In genomic region chr2:177714704-177715103, GRCh38 we compare ENCODE assay signal across 23 cellular contexts.
"Had no signal": no experiment of that assay in that cellular context is flagged by ENCODE, and none has a peak within 500 bp of the region (broad histone marks: within the 10 kb centered on the region; RNA-seq: fewer than 3 reads in every experiment).

No MANE protein-coding gene starts in this region.

- H3K27me3 ChIP-seq: right atrium auricular region, tibial nerve had no signal

- H3K9me3 ChIP-seq: lower lobe of right lung, prostate gland, right atrium auricular region, tibial nerve had no signal

- ATAC-seq: activated CD4-positive, CD25-positive, alpha-beta regulatory T cell treated with anti-CD3 and anti-CD28 coated beads, Interleukin-2, amount 50 U/mL, for 24 hours; activated naive CD8-positive, alpha-beta T cell treated with anti-CD3 and anti-CD28 coated beads, Interleukin-2, amount 50 U/mL, for 24 hours; activated T-cell treated with anti-CD3 and anti-CD28 coated beads, Interleukin-2, amount 50 U/mL, for 72 hours; esophagus mucosa; left colon; lower lobe of right lung; stimulated activated naive CD8-positive, alpha-beta T cell treated with anti-CD3 and anti-CD28 coated beads, Interleukin-15, Interleukin-2, amounts not matched to agents 100 U/mL and 50 U/mL, for 24 hours; T-helper 17 cell had no signal

- H3K27ac ChIP-seq: lower lobe of right lung, prostate gland, right atrium auricular region had no signal

- H3K36me3 ChIP-seq: lower lobe of right lung, prostate gland, right atrium auricular region, tibial nerve had no signal

- H3K4me1 ChIP-seq: lower lobe of right lung, prostate gland, right atrium auricular region had no signal

- DNase-seq: activated CD4-positive, alpha-beta memory T cell treated with anti-CD3 and anti-CD28 coated beads, Interleukin-2, amount 10 ng/mL, durations not matched to agents 7 days and 5 days; activated CD4-positive, alpha-beta T cell treated with anti-CD3 and anti-CD28 coated beads, Interleukin-2, amount 10 ng/mL, durations not matched to agents 24 days and 14 days; activated effector memory CD4-positive, alpha-beta T cell treated with anti-CD3 and anti-CD28 coated beads, Interleukin-2, amount 50 U/mL, for 16 hours; activated naive CD4-positive, alpha-beta T cell treated with anti-CD3 and anti-CD28 coated beads, Interleukin-2, amount 50 U/mL, for 16 hours; activated naive CD8-positive, alpha-beta T cell treated with anti-CD3 and anti-CD28 coated beads, Interleukin-2, amount 50 U/mL, for 24 hours; activated T-cell treated with anti-CD3 and anti-CD28 coated beads, Interleukin-2, amount 50 U/mL, for 72 hours; aorta; dermis blood vessel endothelial cell; effector memory CD4-positive, alpha-beta T cell; islet precursor cell; left colon; lower lobe of right lung; mesendoderm; naive B cell; stimulated activated CD4-positive, alpha-beta T cell treated with anti-CD3 and anti-CD28 coated beads, Interleukin-4, amount 100 ng/mL, for 24 hours; stimulated activated naive CD8-positive, alpha-beta T cell treated with anti-CD3 and anti-CD28 coated beads, Interleukin-15, Interleukin-2, amounts not matched to agents 100 U/mL and 50 U/mL, for 24 hours; SW 1271; T-helper 17 cell had no signal

- H3K4me3 ChIP-seq: lower lobe of right lung, prostate gland, right atrium auricular region, tibial nerve had no signal
